Comparison of ENCODE assay signal across 8 cellular contexts in the genomic region with DNA sequence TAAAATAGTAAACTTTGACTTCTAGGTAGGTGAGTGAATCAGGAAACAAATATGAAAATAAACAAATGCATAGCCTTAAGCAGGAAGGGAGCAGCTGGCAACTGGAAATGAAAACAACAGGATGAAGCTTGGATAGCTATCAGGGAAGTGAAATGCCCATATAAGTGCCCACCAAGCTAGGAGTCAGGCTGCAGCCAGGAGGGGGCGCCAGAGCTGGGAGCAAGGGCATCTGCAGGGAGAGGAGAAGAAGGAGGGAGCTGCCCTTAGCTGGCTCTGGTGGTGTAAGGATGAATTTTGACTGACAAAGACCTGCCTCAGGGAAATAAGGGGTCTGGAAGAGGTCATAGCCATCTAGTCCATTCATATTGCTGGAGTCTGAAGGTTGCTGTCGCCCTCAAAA.
DNase-seq lines count a peak whose midpoint lies in the region; ATAC-seq, FAIRE-seq and TF ChIP-seq lines count a peak whose summit lies in the region.

No MANE protein-coding gene starts in this region.

- DNase-seq in A172 (ENCODE audit: low spot score) (peak; percentile 23), EL (peak; percentile 33), SK-N-DZ (ENCODE audit: low spot score) (peak; percentile 5), keratinocyte (ENCODE audit: low read depth, low spot score) (no peak), small intestine (no peak)

- peak; percentile 39 to 71 (median 56) for TF ChIP-seq CTCF in keratinocyte (optimal IDR thresholded peaks at IDR 0.05 in 1 of 3, IDR thresholded peaks at IDR 0.05 in 1 of 3, conservative IDR thresholded peaks at IDR 0.05 in 1 of 3; ENCODE audit: extremely low read depth in 1 of 3, insufficient read depth in 2 of 3, low read length in 3 of 3)

- dilution Hi-C loops in keratinocyte (cut with MboI; ENCODE audit: extremely low pct_ligation_motif_present, low sequenced_read_pairs) = no loop called here

- 50 to 51% (median 50%) methylated on average over 2 of the region's 2 CpGs for WGBS in small intestine, 3 donors

- FAIRE-seq in keratinocyte (lab: Jason Lieb, UNC) = no peak
- FAIRE-seq in small intestine (lab: Jason Lieb, UNC) = no peak

- H3K4me3 ChIP-seq in keratinocyte (ENCODE audit: control insufficient read depth in 2 of 3, extremely low read depth in 1 of 3, insufficient read depth in 2 of 3, low read depth in 1 of 3, low read length in 3 of 3) = no peak overlapping the region
- no peak overlapping the region for H3K4me3 ChIP-seq in small intestine (ENCODE audit: low read depth in 1 of 2, low read length in 2 of 2)

- H3K4me2 ChIP-seq in keratinocyte (ENCODE audit: control insufficient read depth, extremely low read depth, insufficient read depth, low read depth, low read length) = no peak overlapping the region

- H3K9me3 ChIP-seq in keratinocyte (ENCODE audit: control insufficient read depth, low read depth, low read length) = no peaks in the 10 kb centered on the region
- H3K9me3 ChIP-seq in small intestine (ENCODE audit: control insufficient read depth, low read depth) = no peaks in the 10 kb centered on the region

- H2AFZ ChIP-seq in keratinocyte (ENCODE audit: control insufficient read depth, low read length) = no peak overlapping the region

- no peaks in the 10 kb centered on the region for H4K20me1 ChIP-seq in keratinocyte (ENCODE audit: control insufficient read depth, extremely low read depth, insufficient read depth, low read length)

- H3K36me3 ChIP-seq in keratinocyte (ENCODE audit: control insufficient read depth in 2 of 2, extremely low read depth in 1 of 2, insufficient read depth in 2 of 2, low read length in 2 of 2) = no peaks in the 10 kb centered on the region
- H3K36me3 ChIP-seq in small intestine (ENCODE audit: control insufficient read depth in 2 of 2, insufficient read depth in 2 of 2, low read length in 2 of 2) = no peaks in the 10 kb centered on the region

- H3K27me3 ChIP-seq in keratinocyte (ENCODE audit: control insufficient read depth, extremely low read depth, insufficient read depth, low read length) (no peaks in the 10 kb centered on the region), small intestine (ENCODE audit: control insufficient read depth in 2 of 2, insufficient read depth in 2 of 2, low read length in 2 of 2) (no peaks in the 10 kb centered on the region)

- H3K9me1 ChIP-seq in keratinocyte (ENCODE audit: control insufficient read depth, extremely low read depth, insufficient read depth, low read length) = no peaks in the 10 kb centered on the region

- no peak overlapping the region for H3K9ac ChIP-seq in keratinocyte (ENCODE audit: control insufficient read depth, extremely low read depth, insufficient read depth, low read length)

- no peak overlapping the region for H3K27ac ChIP-seq in keratinocyte (ENCODE audit: control insufficient read depth, insufficient read depth, low read length)
- no peak overlapping the region for H3K27ac ChIP-seq in small intestine (ENCODE audit: low read depth in 1 of 2, low read length in 1 of 2)

- H3K4me1 ChIP-seq in keratinocyte (ENCODE audit: control insufficient read depth, extremely low read depth, insufficient read depth, low read length) (no peaks in the 10 kb centered on the region), small intestine (ENCODE audit: control insufficient read depth in 2 of 2, insufficient read depth in 1 of 2, low read depth in 1 of 2, low read length in 1 of 2) (no peaks in the 10 kb centered on the region)

- ATAC-seq in HG03159 (IDR thresholded peaks at IDR 0.05; ENCODE audit: unreplicated experiment) (peak; percentile 64), GM19023 (IDR thresholded peaks at IDR 0.05; ENCODE audit: unreplicated experiment) (no peak), GM21825 (IDR thresholded peaks at IDR 0.05; ENCODE audit: unreplicated experiment) (no peak)

- no peaks in the 10 kb centered on the region for H3K79me2 ChIP-seq in keratinocyte (ENCODE audit: control insufficient read depth, insufficient read depth, low read length)

Comparison
In these comparisons a context has a peak if more than half of its experiments do, and no peak if none do; other contexts are left out.
1. DNase-seq: peak in A172 (single experiment), EL (single experiment) and SK-N-DZ (single experiment); none in keratinocyte (single experiment) and small intestine (single experiment).